21 cellular contexts compared by ENCODE assay signal in the genomic region with DNA sequence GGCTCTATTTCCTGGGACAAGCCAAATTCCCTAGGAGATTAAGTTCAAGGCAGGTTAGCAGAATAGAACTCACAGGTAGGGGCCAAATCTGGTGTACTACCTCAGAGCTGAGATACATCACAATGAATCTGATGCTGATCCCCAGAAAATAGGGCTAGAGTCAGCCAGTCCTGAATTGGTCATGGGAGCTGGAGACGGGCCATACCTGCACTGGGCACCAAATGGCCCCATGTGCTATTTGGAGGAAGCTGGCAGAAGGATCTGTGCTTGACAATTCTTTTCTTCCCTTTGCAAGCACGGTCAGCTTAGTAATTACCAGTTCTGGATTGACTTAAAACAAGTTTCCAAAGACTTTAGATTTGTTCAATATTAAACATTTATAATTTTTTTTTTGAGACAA. TPM values are rescaled to one million over a fixed set of nuclear protein-coding genes. Genes with fewer than 3 reads are reported as not detected.
DNase-seq lines count a peak whose midpoint lies in the region; TF ChIP-seq lines count a peak whose summit lies in the region.
"Had no signal": no experiment of that assay in that cellular context is flagged by ENCODE, and none has a peak within 500 bp of the region (broad histone marks: within the 10 kb centered on the region; RNA-seq: fewer than 3 reads in every experiment).

No MANE protein-coding gene starts in this region.

- intact Hi-C loops in vagina (cut with DNase I): no loop called here

- no peak for TF ChIP-seq POLR2A in vagina (IDR thresholded peaks at IDR 0.05)

- TF ChIP-seq CTCF in vagina (IDR thresholded peaks at IDR 0.05): no peak

- no peaks in the 10 kb centered on the region for H3K9me3 ChIP-seq in vagina
- H3K9me3 ChIP-seq: BE2C, BLaER1 had no signal

- H3K27me3 ChIP-seq in vagina: no peaks in the 10 kb centered on the region
- H3K27me3 ChIP-seq: BE2C, BLaER1 had no signal

- H3K4me1 ChIP-seq in vagina: no peaks in the 10 kb centered on the region
- H3K4me1 ChIP-seq: BE2C, BLaER1 had no signal

- no peaks in the 10 kb centered on the region for H3K36me3 ChIP-seq in vagina
- H3K36me3 ChIP-seq: BE2C, BLaER1 had no signal

- H3K27ac ChIP-seq in vagina: no peak overlapping the region
- H3K27ac ChIP-seq: BLaER1 had no signal

- no peak overlapping the region for H3K4me3 ChIP-seq in vagina
- H3K4me3 ChIP-seq: BLaER1 had no signal

- DNase-seq in cerebellar cortex (ENCODE audit: low spot score): peak; percentile 96
- peak; percentile 87 for DNase-seq in cerebellum (ENCODE audit: low spot score)
- DNase-seq in midbrain (lab: John Stamatoyannopoulos, UW): peak; percentile 20
- DNase-seq in SK-N-DZ (ENCODE audit: low spot score): no peak
- no peak for DNase-seq in NCI-H1417 treated with DMSO at 0.1 percent for 48 hours (lab: John Stamatoyannopoulos, UW)
- no peak for DNase-seq in vagina (ENCODE audit: extremely low spot score in 2 of 2)
- DNase-seq: 8988T; ACHN; BE2C; CD4-positive, alpha-beta memory T cell; CD4-positive, CD25-positive, alpha-beta regulatory T cell; CD8-positive, alpha-beta memory T cell; COR-L47; DMS 273 treated with DMSO at 0.1 percent for 48 hours; DMS153; DMS53; DMS79; DND-41; EL; GF-D8 had no signal

RNA-seq across cellular contexts. Expression of a gene that starts 10.4 kb away (rescaled TPM):
- total RNA-seq in cerebellum (186 TPM), vagina (31.9 TPM)
- 24.8 and 25.8 TPM in 2 replicates for polyA plus RNA-seq in SK-N-DZ (2014; cell fraction: cytosol; rRNA removed)
- 11.6 and 14.4 TPM in 2 replicates for polyA plus RNA-seq in SK-N-DZ (2014; cell fraction: nucleus; rRNA removed)

Comparison
In these comparisons a context has a peak if more than half of its experiments do, and no peak if none do; other contexts are left out.
1. DNase-seq: peak in cerebellar cortex (single experiment), cerebellum (single experiment) and midbrain (single experiment); none in SK-N-DZ (single experiment), NCI-H1417 treated with DMSO at 0.1 percent for 48 hours (single experiment) and vagina (0 of 2).